8 cellular contexts compared by ENCODE assay signal in the genomic region with DNA sequence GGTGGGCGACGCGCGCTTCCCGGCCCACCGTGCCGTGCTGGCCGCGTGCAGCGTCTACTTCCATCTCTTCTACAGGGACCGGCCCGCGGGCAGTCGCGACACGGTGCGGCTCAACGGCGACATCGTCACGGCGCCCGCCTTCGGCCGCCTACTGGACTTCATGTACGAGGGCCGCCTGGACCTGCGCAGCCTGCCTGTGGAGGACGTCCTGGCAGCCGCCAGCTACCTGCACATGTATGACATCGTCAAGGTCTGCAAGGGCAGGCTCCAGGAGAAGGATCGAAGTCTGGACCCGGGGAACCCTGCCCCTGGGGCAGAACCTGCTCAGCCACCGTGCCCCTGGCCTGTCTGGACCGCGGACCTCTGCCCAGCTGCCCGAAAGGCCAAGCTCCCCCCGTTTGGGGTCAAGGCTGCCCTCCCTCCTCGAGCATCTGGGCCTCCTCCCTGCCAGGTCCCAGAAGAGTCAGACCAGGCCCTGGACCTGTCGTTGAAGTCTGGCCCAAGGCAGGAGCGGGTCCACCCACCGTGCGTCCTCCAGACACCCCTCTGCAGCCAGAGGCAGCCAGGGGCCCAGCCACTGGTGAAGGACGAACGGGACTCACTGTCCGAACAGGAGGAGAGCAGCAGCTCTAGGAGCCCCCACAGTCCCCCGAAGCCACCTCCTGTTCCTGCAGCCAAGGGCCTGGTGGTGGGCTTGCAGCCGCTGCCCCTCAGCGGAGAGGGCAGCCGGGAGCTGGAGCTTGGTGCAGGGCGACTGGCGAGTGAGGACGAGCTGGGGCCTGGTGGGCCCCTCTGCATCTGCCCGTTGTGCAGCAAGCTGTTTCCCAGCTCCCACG. TPM values are rescaled to one million over a fixed set of nuclear protein-coding genes. Genes with fewer than 3 reads are reported as not detected.
A peak's percentile ranks its signal among the peaks of the same experiment; 100 is the strongest.
DNase-seq lines count a peak whose midpoint lies in the region; ATAC-seq lines count a peak whose summit lies in the region.

No MANE protein-coding gene starts in this region.

- WGBS in thymus, result 39% methylated on average over 55 of the region's 55 CpGs

- no peaks in the 10 kb centered on the region for H3K9me3 ChIP-seq in thymus (ENCODE audit: control insufficient read depth)

- peaks cover 17% of the 10 kb centered on the region for H3K4me1 Mint-ChIP-seq in activated CD4-positive, alpha-beta T cell treated with anti-CD3 and anti-CD28 coated beads, Interleukin-2, amount 10 ng/mL, durations not matched to agents 24 days and 14 days
- peaks cover 12% of the 10 kb centered on the region for H3K4me1 Mint-ChIP-seq in activated naive CD8-positive, alpha-beta T cell treated with anti-CD3 and anti-CD28 coated beads, Interleukin-2, amount 10 ng/mL, durations not matched to agents 7 days and 5 days

- H3K27me3 Mint-ChIP-seq in activated CD4-positive, alpha-beta T cell treated with anti-CD3 and anti-CD28 coated beads, Interleukin-2, amount 10 ng/mL, durations not matched to agents 24 days and 14 days, result peaks cover 1% of the 10 kb centered on the region
- peaks cover 6% of the 10 kb centered on the region for H3K27me3 Mint-ChIP-seq in activated naive CD8-positive, alpha-beta T cell treated with anti-CD3 and anti-CD28 coated beads, Interleukin-2, amount 10 ng/mL, durations not matched to agents 7 days and 5 days

- peaks cover 17% of the 10 kb centered on the region for H3K27me3 ChIP-seq in thymus (ENCODE audit: control insufficient read depth, insufficient read depth)

- intact Hi-C loops in activated CD4-positive, alpha-beta T cell treated with anti-CD3 and anti-CD28 coated beads, Interleukin-2, amount 10 ng/mL, durations not matched to agents 24 days and 14 days (cut with micrococcal nuclease), result loop anchor here (2.0 kb wide), 2 partner anchors 25 to 33 kb away; no protein-coding TSS in a partner anchor
- intact Hi-C loops in left colon (cut with DNase I, micrococcal nuclease), result no loop called here

- H3K36me3 Mint-ChIP-seq in activated CD4-positive, alpha-beta T cell treated with anti-CD3 and anti-CD28 coated beads, Interleukin-2, amount 10 ng/mL, durations not matched to agents 24 days and 14 days (ENCODE audit: low read depth), result peaks cover 3% of the 10 kb centered on the region
- no peaks in the 10 kb centered on the region for H3K36me3 Mint-ChIP-seq in activated naive CD8-positive, alpha-beta T cell treated with anti-CD3 and anti-CD28 coated beads, Interleukin-2, amount 10 ng/mL, durations not matched to agents 7 days and 5 days

- no peaks in the 10 kb centered on the region for H3K36me3 ChIP-seq in thymus (ENCODE audit: control insufficient read depth, insufficient read depth)

- H3K27ac Mint-ChIP-seq in activated CD4-positive, alpha-beta T cell treated with anti-CD3 and anti-CD28 coated beads, Interleukin-2, amount 10 ng/mL, durations not matched to agents 24 days and 14 days, result peak overlapping the region; percentile 76
- H3K27ac Mint-ChIP-seq in activated naive CD8-positive, alpha-beta T cell treated with anti-CD3 and anti-CD28 coated beads, Interleukin-2, amount 10 ng/mL, durations not matched to agents 7 days and 5 days, result peak overlapping the region; percentile 86

- peaks cover 3% of the 10 kb centered on the region for H3K9me3 Mint-ChIP-seq in activated CD4-positive, alpha-beta T cell treated with anti-CD3 and anti-CD28 coated beads, Interleukin-2, amount 10 ng/mL, durations not matched to agents 24 days and 14 days
- H3K9me3 Mint-ChIP-seq in activated naive CD8-positive, alpha-beta T cell treated with anti-CD3 and anti-CD28 coated beads, Interleukin-2, amount 10 ng/mL, durations not matched to agents 7 days and 5 days, result peaks cover under 1% of the 10 kb centered on the region

- no peak for DNase-seq in activated CD4-positive, alpha-beta T cell treated with anti-CD3 and anti-CD28 coated beads, Interleukin-2, amount 10 ng/mL, durations not matched to agents 24 days and 14 days
- DNase-seq in activated CD4-positive, alpha-beta T cell treated with anti-CD3 and anti-CD28 coated beads, Interleukin-2, amount 50 U/mL, for 48 hours, result no peak
- DNase-seq in activated naive CD8-positive, alpha-beta T cell treated with anti-CD3 and anti-CD28 coated beads, Interleukin-2, amount 10 ng/mL, durations not matched to agents 7 days and 5 days, result no peak
- peak in 1 of 2 donors; percentile 62 for DNase-seq in left colon
- DNase-seq in DMS79 (lab: John Stamatoyannopoulos, UW), result no peak
- no peak for DNase-seq in cerebellar nuclear complex (lab: John Stamatoyannopoulos, UW)

- peak overlapping the region; percentile 87 for H3K4me3 Mint-ChIP-seq in activated CD4-positive, alpha-beta T cell treated with anti-CD3 and anti-CD28 coated beads, Interleukin-2, amount 10 ng/mL, durations not matched to agents 24 days and 14 days
- H3K4me3 Mint-ChIP-seq in activated naive CD8-positive, alpha-beta T cell treated with anti-CD3 and anti-CD28 coated beads, Interleukin-2, amount 10 ng/mL, durations not matched to agents 7 days and 5 days, result peak overlapping the region; percentile 90

- ATAC-seq in activated naive CD8-positive, alpha-beta T cell treated with anti-CD3 and anti-CD28 coated beads, Interleukin-2, amount 10 ng/mL, durations not matched to agents 7 days and 5 days (ENCODE audit: low read depth), result no peak
- ATAC-seq in left colon, result peak; percentile 23
- ATAC-seq in GM21737 (IDR thresholded peaks at IDR 0.05; ENCODE audit: unreplicated experiment), result no peak

- H3K27ac ChIP-seq in thymus (ENCODE audit: low read depth), result peak overlapping the region; percentile 58

- peaks cover 12% of the 10 kb centered on the region for H3K4me1 ChIP-seq in thymus (ENCODE audit: control insufficient read depth, insufficient read depth, low read length)

- H3K4me3 ChIP-seq in thymus (ENCODE audit: low read length), result peak overlapping the region; percentile 78

- POLR2A ChIA-PET in activated naive CD8-positive, alpha-beta T cell treated with anti-CD3 and anti-CD28 coated beads, Interleukin-2, amount 10 ng/mL, durations not matched to agents 7 days and 5 days (lab: Charles Lee), result interaction anchor here (0.8 to 1.5 kb wide), 8 partner anchors 12 to 500 kb away, joined by 3 to 8 read pairs (median 4); a partner anchor contains a TSS

RNA-seq across cellular contexts. Expression of a gene that starts 0.6 kb away (rescaled TPM):
- total RNA-seq in activated CD4-positive, alpha-beta T cell treated with anti-CD3 and anti-CD28 coated beads, Interleukin-2, amount 10 ng/mL, durations not matched to agents 24 days and 14 days, result 4.9 and 5.5 TPM in 2 replicates
- total RNA-seq in activated naive CD8-positive, alpha-beta T cell treated with anti-CD3 and anti-CD28 coated beads, Interleukin-2, amount 10 ng/mL, durations not matched to agents 7 days and 5 days, result 1 to 10 TPM; 6.7 to 6.9 TPM
- total RNA-seq in left colon, result 1 to 10 TPM; 7.2 to 9.2 TPM
- 3.2 TPM for polyA plus RNA-seq in thymus

RNA-seq across cellular contexts. Expression of a gene that starts 6.0 kb away (rescaled TPM):
- total RNA-seq in activated CD4-positive, alpha-beta T cell treated with anti-CD3 and anti-CD28 coated beads, Interleukin-2, amount 10 ng/mL, durations not matched to agents 24 days and 14 days, result 133 and 143 TPM in 2 replicates
- 100 to 1,000 TPM; 178 to 181 TPM for total RNA-seq in activated naive CD8-positive, alpha-beta T cell treated with anti-CD3 and anti-CD28 coated beads, Interleukin-2, amount 10 ng/mL, durations not matched to agents 7 days and 5 days
- 100 to 1,000 TPM; 132 to 135 TPM for total RNA-seq in left colon
- 90.9 TPM for polyA plus RNA-seq in thymus

RNA-seq across cellular contexts. Expression of a gene that starts 48.6 kb away (rescaled TPM):
- 117 and 123 TPM in 2 replicates for total RNA-seq in activated CD4-positive, alpha-beta T cell treated with anti-CD3 and anti-CD28 coated beads, Interleukin-2, amount 10 ng/mL, durations not matched to agents 24 days and 14 days
- total RNA-seq in activated naive CD8-positive, alpha-beta T cell treated with anti-CD3 and anti-CD28 coated beads, Interleukin-2, amount 10 ng/mL, durations not matched to agents 7 days and 5 days, result 100 to 1,000 TPM; 110 to 126 TPM
- total RNA-seq in left colon, result 10 to 100 TPM; 53.2 to 59.3 TPM
- 143 TPM for polyA plus RNA-seq in thymus
